Comparison of ENCODE assay signal across 23 cellular contexts in genomic region chr13:95058680-95059079, GRCh38.
"Had no signal": no experiment of that assay in that cellular context is flagged by ENCODE, and none has a peak within 500 bp of the region (broad histone marks: within the 10 kb centered on the region; RNA-seq: fewer than 3 reads in every experiment).

No MANE protein-coding gene starts in this region.

- H3K9me3 ChIP-seq: MG63, SJSA1 had no signal

- H3K27me3 ChIP-seq: MG63, SJSA1 had no signal

- H3K4me1 ChIP-seq: SJSA1 had no signal

- H3K36me3 ChIP-seq: MG63, SJSA1 had no signal

- H3K4me3 ChIP-seq: MG63, SJSA1, SK-N-MC had no signal

- FAIRE-seq: RCC 7860 had no signal

- DNase-seq: Karpas-422, KBM-7, MG63, NCI-H1092, NCI-H1105 treated with DMSO at 0.1 percent for 48 hours, NCI-H1417 treated with DMSO at 0.1 percent for 48 hours, NCI-H146, NCI-H1694 treated with DMSO at 0.1 percent for 48 hours, NCI-H1930, NCI-H2081, NCI-H2107, NCI-H2227 treated with DMSO at 0.1 percent for 48 hours, NCI-H446, NCI-H510A, NCI-H524 treated with DMSO at 0.1 percent for 48 hours, NCI-H69, NCI-H774, Right ventricle myocardium superior, RPMI8226, SIG-M5 had no signal

- H3K27ac ChIP-seq: SJSA1, SK-N-MC had no signal
